ENCODE assay signal across 2 cellular contexts in the genomic region with DNA sequence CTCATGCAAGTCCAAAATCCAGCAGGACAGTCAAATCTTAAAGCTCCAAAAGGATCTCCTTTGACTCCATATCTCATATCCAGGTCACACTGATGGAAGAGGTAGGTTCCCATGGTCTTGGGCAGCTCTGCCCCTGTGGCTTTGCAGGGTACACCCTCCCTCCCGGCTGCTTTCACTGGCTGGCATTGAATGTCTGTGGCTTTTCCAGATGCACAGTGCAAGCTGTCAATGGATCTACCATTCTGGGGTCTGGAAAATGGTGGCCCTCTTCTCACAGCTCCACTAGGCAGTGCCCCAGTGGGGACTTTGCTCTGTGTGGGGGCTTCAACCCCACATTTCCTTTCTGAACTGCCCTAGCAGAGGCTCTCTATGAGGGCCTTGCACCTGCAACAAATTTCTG. TPM values are rescaled to one million over a fixed set of nuclear protein-coding genes. Genes with fewer than 3 reads are reported as not detected.
"Had no signal": no experiment of that assay in that cellular context is flagged by ENCODE, and none has a peak within 500 bp of the region (broad histone marks: within the 10 kb centered on the region; RNA-seq: fewer than 3 reads in every experiment).

No MANE protein-coding gene starts in this region.

RNA-seq across cellular contexts. Expression of gene LRRC3B, which starts 19.3 kb away (rescaled TPM):
- total RNA-seq: G401, GM12878 had no signal
